In genomic region chr22:48721394-48721666, GRCh38 we compare ENCODE assay signal across 23 cellular contexts.
"Had no signal": no experiment of that assay in that cellular context is flagged by ENCODE, and none has a peak within 500 bp of the region (broad histone marks: within the 10 kb centered on the region; RNA-seq: fewer than 3 reads in every experiment).

No MANE protein-coding gene starts in this region.

- DNase-seq: activated CD4-positive, alpha-beta T cell treated with anti-CD3 and anti-CD28 coated beads for 48 hours; activated CD4-positive, alpha-beta T cell treated with anti-CD3 and anti-CD28 coated beads, Interleukin-2, amount 50 U/mL, for 48 hours; activated CD8-positive, alpha-beta memory T cell treated with anti-CD3 and anti-CD28 coated beads for 24 hours; activated gamma-delta T cell treated with Interleukin-2 at 50 U/mL for 16 hours; effector memory CD4-positive, alpha-beta T cell; islet precursor cell; mammary epithelial cell; nucleus accumbens; stimulated activated CD4-positive, alpha-beta T cell treated with anti-CD3 and anti-CD28 coated beads, Interleukin-4, amount 100 ng/mL, for 24 hours; SW 1271; T-helper 9 cell; WERI-Rb-1 had no signal

- H3K9me3 Mint-ChIP-seq: activated naive CD4-positive, alpha-beta T cell treated with anti-CD3 and anti-CD28 coated beads, Interleukin-2, amount 50 U/mL, for 24 hours; stimulated activated effector memory CD8-positive, alpha-beta T cell treated with anti-CD3 and anti-CD28 coated beads, Interleukin-12 subunit alpha, Interleukin-12 subunit beta, amount 100 ng/mL, for 72 hours had no signal

- H3K4me3 Mint-ChIP-seq: activated naive CD4-positive, alpha-beta T cell treated with anti-CD3 and anti-CD28 coated beads, Interleukin-2, amount 50 U/mL, for 24 hours; mesothelial cell of epicardium; naive thymus-derived CD8-positive, alpha-beta T cell; neural crest cell; stimulated activated effector memory CD8-positive, alpha-beta T cell treated with anti-CD3 and anti-CD28 coated beads, Interleukin-12 subunit alpha, Interleukin-12 subunit beta, amount 100 ng/mL, for 72 hours; stimulated activated naive CD8-positive, alpha-beta T cell treated with anti-CD3 and anti-CD28 coated beads, Interleukin-15, Interleukin-2, amounts not matched to agents 100 ng/mL and 50 ng/mL, for 24 hours; T-helper 1 cell treated with Interleukin-12 subunit alpha and Interleukin-12 subunit beta and Interleukin-4 antibody, amounts not matched to agents 30 μg/mL and 1 μg/mL, for 36 hours had no signal

- ATAC-seq: activated CD4-positive, CD25-positive, alpha-beta regulatory T cell treated with anti-CD3 and anti-CD28 coated beads, Interleukin-2, amount 50 U/mL, for 24 hours; gastroesophageal sphincter; naive thymus-derived CD8-positive, alpha-beta T cell; right lobe of liver; stimulated activated effector memory CD8-positive, alpha-beta T cell treated with anti-CD3 and anti-CD28 coated beads, Interleukin-12 subunit alpha, Interleukin-12 subunit beta, amount 100 ng/mL, for 72 hours had no signal

- FAIRE-seq: TTC549 had no signal

- H3K36me3 Mint-ChIP-seq: activated naive CD4-positive, alpha-beta T cell treated with anti-CD3 and anti-CD28 coated beads, Interleukin-2, amount 50 U/mL, for 24 hours; mesothelial cell of epicardium; naive thymus-derived CD8-positive, alpha-beta T cell; stimulated activated effector memory CD8-positive, alpha-beta T cell treated with anti-CD3 and anti-CD28 coated beads, Interleukin-12 subunit alpha, Interleukin-12 subunit beta, amount 100 ng/mL, for 72 hours had no signal

- H3K4me1 Mint-ChIP-seq: activated naive CD4-positive, alpha-beta T cell treated with anti-CD3 and anti-CD28 coated beads, Interleukin-2, amount 50 U/mL, for 24 hours; stimulated activated effector memory CD8-positive, alpha-beta T cell treated with anti-CD3 and anti-CD28 coated beads, Interleukin-12 subunit alpha, Interleukin-12 subunit beta, amount 100 ng/mL, for 72 hours had no signal

- H3K27me3 Mint-ChIP-seq: activated naive CD4-positive, alpha-beta T cell treated with anti-CD3 and anti-CD28 coated beads, Interleukin-2, amount 50 U/mL, for 24 hours had no signal

- H3K27ac Mint-ChIP-seq: activated naive CD4-positive, alpha-beta T cell treated with anti-CD3 and anti-CD28 coated beads, Interleukin-2, amount 50 U/mL, for 24 hours; mesothelial cell of epicardium; stimulated activated effector memory CD8-positive, alpha-beta T cell treated with anti-CD3 and anti-CD28 coated beads, Interleukin-12 subunit alpha, Interleukin-12 subunit beta, amount 100 ng/mL, for 72 hours; stimulated activated naive CD8-positive, alpha-beta T cell treated with anti-CD3 and anti-CD28 coated beads, Interleukin-15, Interleukin-2, amounts not matched to agents 100 ng/mL and 50 ng/mL, for 24 hours; T-helper 1 cell treated with Interleukin-12 subunit alpha and Interleukin-12 subunit beta and Interleukin-4 antibody, amounts not matched to agents 30 μg/mL and 1 μg/mL, for 36 hours had no signal
